8 cellular contexts compared by ENCODE assay signal in genomic region chr5:79133121-79133656, GRCh38. TPM values are rescaled to one million over a fixed set of nuclear protein-coding genes. Genes with fewer than 3 reads are reported as not detected.
DNase-seq lines count a peak whose midpoint lies in the region; ATAC-seq and TF ChIP-seq lines count a peak whose summit lies in the region.

No MANE protein-coding gene starts in this region.

- intact Hi-C loops in CD8-positive, alpha-beta T cell (cut with DNase I, micrococcal nuclease) = loop anchor here (1.0 to 10.0 kb wide), 15 partner anchors 104 to 812 kb away; partner anchors contain the start of genes HOMER1 (in 1 of the 2) and JMY (in 1 of the 2)

- H3K9me3 ChIP-seq in CD8-positive, alpha-beta T cell (ENCODE audit: low read length) = no peaks in the 10 kb centered on the region
- no peaks in the 10 kb centered on the region for H3K9me3 ChIP-seq in endocrine pancreas (ENCODE audit: control insufficient read depth, low read length)

- H3K27ac ChIP-seq in CD8-positive, alpha-beta T cell (ENCODE audit: low read depth, low read length) = no peak overlapping the region

- peak overlapping the region; percentile 71 for H3K4me3 Mint-ChIP-seq in CD8-positive, alpha-beta T cell

- no peaks in the 10 kb centered on the region for H3K36me3 ChIP-seq in CD8-positive, alpha-beta T cell (ENCODE audit: insufficient read depth, low read length)
- H3K36me3 ChIP-seq in endocrine pancreas (ENCODE audit: control insufficient read depth, insufficient read depth, low read length) = no peaks in the 10 kb centered on the region

- CTCF ChIA-PET in CD8-positive, alpha-beta T cell (lab: Charles Lee) = interaction anchor here (0.6 to 4.3 kb wide), 42 partner anchors 10 to 1014 kb away, joined by 3 to 30 read pairs (median 4); partner anchors contain the start of gene ARSB

- no peaks in the 10 kb centered on the region for H3K27me3 ChIP-seq in CD8-positive, alpha-beta T cell (ENCODE audit: insufficient read depth, low read length)
- no peaks in the 10 kb centered on the region for H3K27me3 ChIP-seq in endocrine pancreas (ENCODE audit: control insufficient read depth, insufficient read depth, low read length)

- H3K9ac ChIP-seq in endocrine pancreas (ENCODE audit: control insufficient read depth, insufficient read depth, low read length) = peak overlapping the region; percentile 54

- H3K9me3 Mint-ChIP-seq in CD8-positive, alpha-beta T cell = no peaks in the 10 kb centered on the region

- peak overlapping the region; percentile 40 for H3K4me3 ChIP-seq in CD8-positive, alpha-beta T cell (ENCODE audit: low read depth, low read length)
- peak overlapping the region; percentile 71 for H3K4me3 ChIP-seq in endocrine pancreas (ENCODE audit: control insufficient read depth, insufficient read depth, low read length)

- peak; percentile 70 for ATAC-seq in CD8-positive, alpha-beta T cell
- ATAC-seq in HG02759 (IDR thresholded peaks at IDR 0.05; ENCODE audit: unreplicated experiment) = no peak

- no peaks in the 10 kb centered on the region for H3K36me3 Mint-ChIP-seq in CD8-positive, alpha-beta T cell

- H3K27ac Mint-ChIP-seq in CD8-positive, alpha-beta T cell = no peak overlapping the region

- H3K4me1 ChIP-seq in CD8-positive, alpha-beta T cell (ENCODE audit: insufficient read depth, low read length) = peaks cover 11% of the 10 kb centered on the region
- peaks cover 5% of the 10 kb centered on the region for H3K4me1 ChIP-seq in endocrine pancreas (ENCODE audit: control insufficient read depth, insufficient read depth, low read length)

- in situ Hi-C loops in KBM-7 (cut with MboI; ENCODE audit: low pct_unique_long_range_greater_than_20kb, low sequenced_read_pairs) (loop anchor here (25.0 kb wide), 1 partner anchor 329 kb away; no protein-coding TSS in a partner anchor), SK-MEL-5 (cut with HindIII; ENCODE audit: low pct_unique_long_range_greater_than_20kb, low sequenced_read_pairs) (no loop called here)

- no peaks in the 10 kb centered on the region for H3K27me3 Mint-ChIP-seq in CD8-positive, alpha-beta T cell (ENCODE audit: low read depth)

- TF ChIP-seq CTCF in CD8-positive, alpha-beta T cell (IDR thresholded peaks at IDR 0.05) = peak; percentile 85

- DNase-seq in CD8-positive, alpha-beta T cell = no peak
- DNase-seq in KBM-7 (peak; percentile 84), SK-MEL-5 (ENCODE audit: low read depth, low spot score) (peak; percentile 54), midbrain (lab: John Stamatoyannopoulos, UW) (peak; percentile 44), HK-2 (ENCODE audit: unreplicated experiment) (no peak)
- DNase-seq in stimulated activated CD4-positive, alpha-beta T cell treated with anti-CD3 and anti-CD28 coated beads, Interleukin-4, amount 100 ng/mL, for 24 hours = no peak

- POLR2A ChIA-PET in CD8-positive, alpha-beta T cell (lab: Charles Lee) = no interaction called here

- peaks cover 8% of the 10 kb centered on the region for H3K4me1 Mint-ChIP-seq in CD8-positive, alpha-beta T cell (ENCODE audit: low read depth)

RNA-seq across cellular contexts. Expression of gene BHMT, which starts 21.6 kb away (rescaled TPM):
- not detected for total RNA-seq in CD8-positive, alpha-beta T cell
- total RNA-seq in SK-MEL-5 (2014; rRNA removed; shearing (Covaris generic)) = not detected in 2 replicates
- polyA plus RNA-seq in SK-MEL-5 (2015; cell fraction: cytosol; rRNA removed) = not detected in 2 replicates
- polyA plus RNA-seq in SK-MEL-5 (2015; cell fraction: nucleus; rRNA removed) = 0.27 TPM in 1 of 2 replicates, not detected in the other

Comparison
In these comparisons a context has a peak if more than half of its experiments do, and no peak if none do; other contexts are left out.
1. DNase-seq: peak in KBM-7 (single experiment), SK-MEL-5 (single experiment) and midbrain (single experiment); none in CD8-positive, alpha-beta T cell (0 of 7), stimulated activated CD4-positive, alpha-beta T cell treated with anti-CD3 and anti-CD28 coated beads, Interleukin-4, amount 100 ng/mL, for 24 hours (single experiment) and HK-2 (single experiment).